ENCODE assay signal across 26 cellular contexts in the genomic region with DNA sequence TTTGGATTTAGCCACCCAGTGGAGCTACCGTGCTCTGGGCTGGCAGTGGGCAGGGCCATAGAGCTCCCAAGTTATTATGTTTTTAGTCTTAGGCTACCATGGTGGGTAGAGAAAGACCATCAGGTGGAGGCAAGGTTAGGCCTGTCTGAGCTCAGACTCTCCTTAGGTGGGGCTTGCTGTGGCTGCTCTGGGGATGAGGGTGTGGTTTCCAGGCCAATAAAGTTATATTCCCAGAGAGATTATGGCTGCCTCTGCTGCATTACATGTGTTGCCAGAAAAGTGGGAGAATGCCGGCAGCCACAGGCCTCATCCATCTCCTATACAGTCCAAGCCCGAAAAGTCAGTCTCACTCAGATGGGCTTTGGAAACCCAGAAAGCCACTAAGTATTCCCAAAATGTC. TPM values are rescaled to one million over a fixed set of nuclear protein-coding genes. Genes with fewer than 3 reads are reported as not detected.
"Had no signal": no experiment of that assay in that cellular context is flagged by ENCODE, and none has a peak within 500 bp of the region (broad histone marks: within the 10 kb centered on the region; RNA-seq: fewer than 3 reads in every experiment).

No MANE protein-coding gene starts in this region.

- DNase-seq: hippocampal formation; kidney glomerular epithelial cell; left cardiac atrium; left lung; lower lobe of right lung; mammary epithelial cell; midbrain; naive B cell; natural killer cell; nephron progenitor cell; ovary; right lobe of liver; stimulated activated CD4-positive, alpha-beta T cell treated with anti-CD3 and anti-CD28 coated beads, Interleukin-1b, Interleukin-23, amount 100 ng/mL, for 48 hours; stimulated activated CD4-positive, alpha-beta T cell treated with anti-CD3 and anti-CD28 coated beads, Interleukin-2, amount 100 ng/mL, for 48 hours; stimulated activated CD4-positive, alpha-beta T cell treated with anti-CD3 and anti-CD28 coated beads, Interleukin-4, amount 100 ng/mL, for 4 hours; stimulated activated CD8-positive, alpha-beta memory T cell treated with anti-CD3 and anti-CD28 coated beads, Interleukin-4, amount 100 ng/mL, for 48 hours; stimulated activated naive CD4-positive, alpha-beta T cell treated with Interleukin-2 at 50 U/mL for 16 hours; stimulated activated naive CD8-positive, alpha-beta T cell treated with anti-CD3 and anti-CD28 coated beads, Interleukin-15, amount 100 ng/mL, for 72 hours; substantia nigra; upper lobe of left lung had no signal

- H3K36me3 ChIP-seq: left lung, lower lobe of right lung, ovary, right atrium auricular region, right lobe of liver, tibial nerve, upper lobe of left lung, vagina had no signal

- H3K27me3 ChIP-seq: left lung, ovary, right atrium auricular region, right lobe of liver, tibial nerve, upper lobe of left lung, vagina had no signal

- H3K9me3 ChIP-seq: lower lobe of right lung, ovary, right lobe of liver had no signal

- H3K27ac Mint-ChIP-seq: naive B cell; natural killer cell; nephron progenitor cell; progenitor cell of endocrine pancreas; stimulated activated memory B cell treated with anti-CD40 and anti-IgM and Interleukin-4, amounts not matched to agents 10 μg/mL and 1 μg/mL and 100 μg/mL, for 72 hours; stimulated activated naive CD8-positive, alpha-beta T cell treated with anti-CD3 and anti-CD28 coated beads, Interleukin-15, amount 100 ng/mL, for 72 hours had no signal

- H3K27me3 Mint-ChIP-seq: progenitor cell of endocrine pancreas; stimulated activated naive CD8-positive, alpha-beta T cell treated with anti-CD3 and anti-CD28 coated beads, Interleukin-15, amount 100 ng/mL, for 72 hours had no signal

- ATAC-seq: left cardiac atrium; left lung; lower lobe of right lung; natural killer cell; right lobe of liver; stimulated activated memory B cell treated with anti-CD40 and anti-IgM and Interleukin-4, amounts not matched to agents 10 μg/mL and 1 μg/mL and 100 μg/mL, for 72 hours; stimulated activated naive CD8-positive, alpha-beta T cell treated with anti-CD3 and anti-CD28 coated beads, Interleukin-15, amount 100 ng/mL, for 72 hours had no signal

- H3K4me3 ChIP-seq: left lung, lower lobe of right lung, ovary, right atrium auricular region, right lobe of liver, smooth muscle cell, tibial nerve, upper lobe of left lung, vagina had no signal

- H3K36me3 Mint-ChIP-seq: natural killer cell; stimulated activated memory B cell treated with anti-CD40 and anti-IgM and Interleukin-4, amounts not matched to agents 10 μg/mL and 1 μg/mL and 100 μg/mL, for 72 hours had no signal

- H3K4me1 ChIP-seq: left lung, lower lobe of right lung, right atrium auricular region, right lobe of liver, tibial nerve, upper lobe of left lung, vagina had no signal

- H3K4me2 ChIP-seq: smooth muscle cell had no signal

- H3K4me3 Mint-ChIP-seq: naive B cell; natural killer cell; nephron progenitor cell; stimulated activated memory B cell treated with anti-CD40 and anti-IgM and Interleukin-4, amounts not matched to agents 10 μg/mL and 1 μg/mL and 100 μg/mL, for 72 hours; stimulated activated naive CD8-positive, alpha-beta T cell treated with anti-CD3 and anti-CD28 coated beads, Interleukin-15, amount 100 ng/mL, for 72 hours had no signal

- H3K27ac ChIP-seq: left lung, lower lobe of right lung, ovary, right atrium auricular region, right lobe of liver, tibial nerve, upper lobe of left lung, vagina had no signal

- H3K4me1 Mint-ChIP-seq: naive B cell; natural killer cell; nephron progenitor cell; stimulated activated memory B cell treated with anti-CD40 and anti-IgM and Interleukin-4, amounts not matched to agents 10 μg/mL and 1 μg/mL and 100 μg/mL, for 72 hours; stimulated activated naive CD8-positive, alpha-beta T cell treated with anti-CD3 and anti-CD28 coated beads, Interleukin-15, amount 100 ng/mL, for 72 hours had no signal

RNA-seq across cellular contexts. Expression of a gene that starts 34.2 kb away (rescaled TPM):
- polyA plus RNA-seq: mammary epithelial cell had no signal
